ENCODE assay signal across 17 cellular contexts in genomic region chr1:65176571-65176970, GRCh38. TPM values are rescaled to one million over a fixed set of nuclear protein-coding genes. Genes with fewer than 3 reads are reported as not detected.
DNase-seq lines count a peak whose midpoint lies in the region; ATAC-seq and TF ChIP-seq lines count a peak whose summit lies in the region.
"Had no signal": no experiment of that assay in that cellular context is flagged by ENCODE, and none has a peak within 500 bp of the region (broad histone marks: within the 10 kb centered on the region; RNA-seq: fewer than 3 reads in every experiment).

No MANE protein-coding gene starts in this region.

- no peak for TF ChIP-seq CTCF in GM23338 (conservative IDR thresholded peaks at IDR 0.05; ENCODE audit: low read depth in 2 of 2)
- no peak for TF ChIP-seq CTCF in ascending aorta (IDR thresholded peaks at IDR 0.05)

- H3K9me3 ChIP-seq in ascending aorta = no peaks in the 10 kb centered on the region
- H3K9me3 ChIP-seq in mesenchymal stem cell (ENCODE audit: control insufficient read depth, low read length) = no peaks in the 10 kb centered on the region
- H3K9me3 ChIP-seq: HAP-1 had no signal

- H2BK120ac ChIP-seq in mesenchymal stem cell (ENCODE audit: low read depth, low read length) = no peak overlapping the region

- no peak overlapping the region for H4K8ac ChIP-seq in mesenchymal stem cell (ENCODE audit: low read length)

- no peak overlapping the region for H3K4me3 Mint-ChIP-seq in GM23338
- no peak overlapping the region for H3K4me3 Mint-ChIP-seq in activated CD4-positive, alpha-beta T cell treated with anti-CD3 and anti-CD28 coated beads for 36 hours
- H3K4me3 Mint-ChIP-seq: T-helper 2 cell treated with Interferon-gamma antibody and Interleukin-4, amounts not matched to agents 5 μg/mL and 100 μg/mL, for 36 hours had no signal

- no peak overlapping the region for H2BK12ac ChIP-seq in mesenchymal stem cell (ENCODE audit: low read length in 2 of 2)

- H4K20me1 ChIP-seq in GM23338 (replicated peaks; ENCODE audit: insufficient read depth) = peaks cover 5% of the 10 kb centered on the region; the same call in 1 of the 2 replicates

- no peaks in the 10 kb centered on the region for H3F3A ChIP-seq in GM23338 (replicated peaks; ENCODE audit: low read depth)

- H3K4ac ChIP-seq in mesenchymal stem cell (ENCODE audit: low read depth in 1 of 2, low read length in 2 of 2) = no peak overlapping the region

- peak overlapping the region; percentile 19 for H2BK5ac ChIP-seq in mesenchymal stem cell (ENCODE audit: low read depth, low read length, poor library complexity, severe bottlenecking)

- no peak overlapping the region for H3K4me3 ChIP-seq in GM23338
- no peak overlapping the region for H3K4me3 ChIP-seq in ascending aorta
- H3K4me3 ChIP-seq in mesenchymal stem cell (ENCODE audit: insufficient read depth in 1 of 2, low read depth in 1 of 2, low read length in 2 of 2) = peak overlapping the region in 1 of 2 experiments; percentile 11
- H3K4me3 ChIP-seq: HAP-1 had no signal

- H3K27ac ChIP-seq in GM23338 (ENCODE audit: low read depth) = no peak overlapping the region
- H3K27ac ChIP-seq in ascending aorta = peak overlapping the region; percentile 4 to 33
- no peak overlapping the region for H3K27ac ChIP-seq in mesenchymal stem cell (ENCODE audit: low read length, poor library complexity, severe bottlenecking)
- H3K27ac ChIP-seq in substantia nigra (ENCODE audit: low read depth, low read length, poor library complexity, severe bottlenecking) = no peak overlapping the region

- CTCF ChIA-PET in activated CD4-positive, alpha-beta T cell treated with anti-CD3 and anti-CD28 coated beads for 36 hours (lab: Charles Lee) = interaction anchor here (1.1 kb wide), 1 partner anchor 88 kb away, joined by 3 read pairs; no protein-coding TSS in a partner anchor

- no peak for DNase-seq in GM23338 (ENCODE audit: low spot score)
- peak; percentile 62 for DNase-seq in NCI-H446 treated with DMSO at 0.1 percent for 48 hours (lab: John Stamatoyannopoulos, UW)
- DNase-seq in ascending aorta (ENCODE audit: low spot score in 2 of 2) = no peak
- DNase-seq in mesenchymal stem cell = no peak
- DNase-seq in substantia nigra (lab: John Stamatoyannopoulos, UW) = no peak
- DNase-seq in stimulated activated naive CD8-positive, alpha-beta T cell treated with anti-CD3 and anti-CD28 coated beads, Interleukin-15, Interleukin-2, amounts not matched to agents 100 U/mL and 50 U/mL, for 24 hours = no peak
- no peak for DNase-seq in activated CD4-positive, alpha-beta T cell treated with anti-CD3 and anti-CD28 coated beads for 36 hours
- DNase-seq: activated CD4-positive, alpha-beta T cell treated with anti-CD3 and anti-CD28 coated beads for 48 hours; activated CD8-positive, alpha-beta memory T cell treated with anti-CD3 and anti-CD28 coated beads, Interleukin-2, amount 50 U/mL, for 48 hours; aorta; cortex of kidney; erythroblast; GF-D8; NCI-H2107 had no signal

- H4K91ac ChIP-seq in mesenchymal stem cell (ENCODE audit: low read length) = no peak overlapping the region

- intact Hi-C loops in ascending aorta (cut with DNase I) = no loop called here
- intact Hi-C loops in activated CD4-positive, alpha-beta T cell treated with anti-CD3 and anti-CD28 coated beads for 36 hours (cut with DNase I, micrococcal nuclease) = no loop called here

- H2BK15ac ChIP-seq in mesenchymal stem cell (ENCODE audit: low read depth, poor library complexity, severe bottlenecking) = no peak overlapping the region

- H3K36me3 Mint-ChIP-seq in GM23338 (ENCODE audit: low read depth) = no peaks in the 10 kb centered on the region
- no peaks in the 10 kb centered on the region for H3K36me3 Mint-ChIP-seq in activated CD4-positive, alpha-beta T cell treated with anti-CD3 and anti-CD28 coated beads for 36 hours (ENCODE audit: low read depth)

- peak overlapping the region; percentile 54; the same call in 1 of the 2 replicates for H3K27ac Mint-ChIP-seq in GM23338
- no peak overlapping the region for H3K27ac Mint-ChIP-seq in activated CD4-positive, alpha-beta T cell treated with anti-CD3 and anti-CD28 coated beads for 36 hours
- H3K27ac Mint-ChIP-seq: T-helper 2 cell treated with Interferon-gamma antibody and Interleukin-4, amounts not matched to agents 5 μg/mL and 100 μg/mL, for 36 hours had no signal

- H3K4me1 Mint-ChIP-seq in GM23338 = peaks cover 66% of the 10 kb centered on the region
- no peaks in the 10 kb centered on the region for H3K4me1 Mint-ChIP-seq in activated CD4-positive, alpha-beta T cell treated with anti-CD3 and anti-CD28 coated beads for 36 hours

- POLR2A ChIA-PET in activated CD4-positive, alpha-beta T cell treated with anti-CD3 and anti-CD28 coated beads for 36 hours (lab: Charles Lee) = no interaction called here

- H3K23ac ChIP-seq in mesenchymal stem cell (ENCODE audit: low read length in 2 of 2) = no peak overlapping the region

- no peak for ATAC-seq in GM23338
- no peak for ATAC-seq in GM18519 (IDR thresholded peaks at IDR 0.05; ENCODE audit: low FRiP score, unreplicated experiment)
- ATAC-seq in stimulated activated naive CD8-positive, alpha-beta T cell treated with anti-CD3 and anti-CD28 coated beads, Interleukin-15, Interleukin-2, amounts not matched to agents 100 U/mL and 50 U/mL, for 24 hours = no peak
- no peak for ATAC-seq in activated CD4-positive, alpha-beta T cell treated with anti-CD3 and anti-CD28 coated beads for 36 hours

- peaks cover 24% of the 10 kb centered on the region for H3K79me1 ChIP-seq in mesenchymal stem cell (replicated peaks; ENCODE audit: low read length, poor library complexity, severe bottlenecking)

- peaks cover 57% of the 10 kb centered on the region for H3K4me1 ChIP-seq in GM23338 (ENCODE audit: insufficient read depth)
- peaks cover 0 to 37% of the 10 kb centered on the region in 2 donors for H3K4me1 ChIP-seq in ascending aorta
- peaks cover 32% of the 10 kb centered on the region for H3K4me1 ChIP-seq in mesenchymal stem cell (ENCODE audit: control insufficient read depth, insufficient read depth, low read depth, low read length)
- H3K4me1 ChIP-seq: HAP-1 had no signal

- H3K36me3 ChIP-seq in GM23338 (ENCODE audit: insufficient read depth) (no peaks in the 10 kb centered on the region), ascending aorta (no peaks in the 10 kb centered on the region), mesenchymal stem cell (ENCODE audit: control insufficient read depth in 1 of 2, insufficient read depth in 2 of 2, low read depth in 1 of 2, low read length in 2 of 2) (no peaks in the 10 kb centered on the region)
- H3K36me3 ChIP-seq: HAP-1 had no signal

- H3K14ac ChIP-seq in mesenchymal stem cell (ENCODE audit: low read length in 2 of 2) = no peak overlapping the region

- WGBS in mesenchymal stem cell = 98% methylated on average over 3 of the region's 3 CpGs

- no peak overlapping the region for H3K9ac ChIP-seq in mesenchymal stem cell (ENCODE audit: low read length)

- no peaks in the 10 kb centered on the region for H3K9me3 Mint-ChIP-seq in GM23338
- no peaks in the 10 kb centered on the region for H3K9me3 Mint-ChIP-seq in activated CD4-positive, alpha-beta T cell treated with anti-CD3 and anti-CD28 coated beads for 36 hours (ENCODE audit: low read depth)
- H3K9me3 Mint-ChIP-seq: T-helper 2 cell treated with Interferon-gamma antibody and Interleukin-4, amounts not matched to agents 5 μg/mL and 100 μg/mL, for 36 hours had no signal

- no peaks in the 10 kb centered on the region for H3K9me2 ChIP-seq in GM23338 (ENCODE audit: insufficient read depth)

- H2AFZ ChIP-seq in GM23338 (no peak overlapping the region), mesenchymal stem cell (ENCODE audit: low read depth, low read length) (no peak overlapping the region)

- H3K18ac ChIP-seq in mesenchymal stem cell (ENCODE audit: low read depth in 1 of 2, low read length in 2 of 2) = no peak overlapping the region

- no peaks in the 10 kb centered on the region for H3K27me3 Mint-ChIP-seq in GM23338 (ENCODE audit: insufficient read depth, low read depth, poor library complexity)
- no peaks in the 10 kb centered on the region for H3K27me3 Mint-ChIP-seq in activated CD4-positive, alpha-beta T cell treated with anti-CD3 and anti-CD28 coated beads for 36 hours

- H3K4me2 ChIP-seq in GM23338 (0 out of 2 replicates have a peak overlapping the region, but pooled peaks have one; percentile 2), mesenchymal stem cell (ENCODE audit: low read length, poor library complexity, severe bottlenecking) (no peak overlapping the region)

- peak overlapping the region; percentile 79 for H2AK5ac ChIP-seq in mesenchymal stem cell (ENCODE audit: low read length, severe bottlenecking)

- H3K79me2 ChIP-seq in GM23338 (replicated peaks; ENCODE audit: insufficient read depth) = peaks cover 99% of the 10 kb centered on the region

- no peaks in the 10 kb centered on the region for H3K27me3 ChIP-seq in GM23338 (ENCODE audit: insufficient read depth)
- H3K27me3 ChIP-seq in ascending aorta = no peaks in the 10 kb centered on the region
- no peaks in the 10 kb centered on the region for H3K27me3 ChIP-seq in mesenchymal stem cell (ENCODE audit: control insufficient read depth in 1 of 2, insufficient read depth in 1 of 2, low read length in 2 of 2)

TF ChIP-seq in GM23338, 12 proteins besides CTCF, POLR2A, EP300 and RAD21 (continues in another document):
- TF ChIP-seq CREB1 (CRISPR knock-in tag; IDR thresholded peaks at IDR 0.05; ENCODE audit: low read depth) (no peak), POLR2AphosphoS5 (IDR thresholded peaks at IDR 0.05; ENCODE audit: low read depth) (no peak), EZH2phosphoT487 (IDR thresholded peaks at IDR 0.05; ENCODE audit: unreplicated experiment) (no peak), JUNB (IDR thresholded peaks at IDR 0.05; ENCODE audit: unreplicated experiment) (no peak)

RNA-seq across cellular contexts. Expression of gene AK4, which starts 28.6 kb away (rescaled TPM):
- 123 and 137 TPM in 2 replicates for total RNA-seq in GM23338 (2014; rRNA removed; shearing (Covaris generic))
- polyA plus RNA-seq in GM23338 (2016; fragmentation: Nextera tagmentation; extraction: Ambion mirVana) = 111 and 127 TPM in 2 replicates
- 29.5 TPM for total RNA-seq in ascending aorta
- polyA plus RNA-seq in mesenchymal stem cell (2013, experiment 1 of 2) = 0.87 TPM
- polyA plus RNA-seq in mesenchymal stem cell (2013, experiment 2 of 2) = 1.1 TPM
- total RNA-seq in activated CD4-positive, alpha-beta T cell treated with anti-CD3 and anti-CD28 coated beads for 36 hours = 100 to 1,000 TPM in 1 of 2 experiments, 10 to 100 TPM in 1; 90.4 to 102 TPM

Comparison
In these comparisons a context has a peak if more than half of its experiments do, and no peak if none do; other contexts are left out.
1. H3K27ac ChIP-seq: peak in ascending aorta (2 of 2); none in GM23338 (single experiment), mesenchymal stem cell (single experiment) and substantia nigra (single experiment).